Comparison of ENCODE assay signal across 8 cellular contexts in the genomic region with DNA sequence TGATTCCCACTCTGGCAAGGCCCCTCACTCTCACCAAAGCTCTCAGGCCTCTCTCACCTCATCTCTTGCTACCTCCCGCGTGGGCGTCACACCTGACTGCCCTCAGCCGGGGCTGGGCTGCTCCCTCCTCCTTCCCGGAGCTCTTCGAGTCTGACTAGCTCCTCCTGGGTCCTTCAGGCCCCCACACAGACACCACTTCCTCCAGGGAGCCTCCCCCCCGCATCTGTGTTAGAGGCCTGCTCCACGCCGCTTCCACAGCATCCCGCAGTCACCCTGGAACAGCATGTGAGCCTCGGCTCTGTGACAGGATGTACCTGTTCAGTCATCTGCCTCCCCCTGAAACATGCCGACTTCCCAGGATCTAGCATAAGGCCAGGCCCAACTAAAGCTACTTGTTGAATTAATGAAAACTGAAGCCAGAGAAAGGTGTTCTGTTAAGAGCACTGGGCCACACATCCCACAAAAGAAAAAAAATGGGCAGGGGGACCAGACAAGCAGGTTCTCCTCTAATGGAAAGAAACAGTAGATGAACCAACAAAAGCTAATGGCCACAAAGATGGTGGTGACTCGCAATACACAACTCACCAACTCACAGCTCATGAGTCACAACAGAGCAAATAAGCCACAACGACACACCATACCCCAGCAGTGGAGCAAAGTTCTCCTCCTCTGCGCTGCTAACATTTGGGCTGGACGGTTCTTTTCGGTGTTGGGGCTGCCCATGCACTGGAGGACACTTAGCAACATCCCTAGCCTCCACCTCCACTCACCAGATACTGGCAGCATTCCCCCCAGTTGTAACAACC. TPM values are rescaled to one million over a fixed set of nuclear protein-coding genes. Genes with fewer than 3 reads are reported as not detected.
DNase-seq lines count a peak whose midpoint lies in the region; TF ChIP-seq lines count a peak whose summit lies in the region.

No MANE protein-coding gene starts in this region.

- TF ChIP-seq CTCF in BE2C (IDR thresholded peaks at IDR 0.05; ENCODE audit: low read depth, low read length) (no peak), fibroblast of the aortic adventitia (IDR thresholded peaks at IDR 0.05; ENCODE audit: insufficient read depth, low read length) (no peak), lower leg skin (IDR thresholded peaks at IDR 0.05) (no peak)

- H3K9me3 Mint-ChIP-seq in activated CD4-positive, alpha-beta memory T cell treated with anti-CD3 and anti-CD28 coated beads for 36 hours: no peaks in the 10 kb centered on the region

- H3K36me3 Mint-ChIP-seq in activated CD4-positive, alpha-beta memory T cell treated with anti-CD3 and anti-CD28 coated beads for 36 hours: peaks cover 41% of the 10 kb centered on the region

- WGBS in lower leg skin, 2 donors: 58 to 65% methylated on average over 17 of the region's 17 CpGs

- H3K27me3 ChIP-seq in BE2C: no peaks in the 10 kb centered on the region
- no peaks in the 10 kb centered on the region for H3K27me3 ChIP-seq in HUES48 (ENCODE audit: control insufficient read depth, insufficient read depth, low read length)
- H3K27me3 ChIP-seq in SJCRH30: no peaks in the 10 kb centered on the region

- POLR2A ChIA-PET in activated CD4-positive, alpha-beta memory T cell treated with anti-CD3 and anti-CD28 coated beads for 36 hours (lab: Charles Lee): interaction anchor here (0.6 to 3.9 kb wide), 9 partner anchors 24 to 886 kb away, joined by 3 to 20 read pairs (median 5); partner anchors contain the start of genes HSPBP1, KMT5C, RPL28 and TMEM238

- DNase-seq in BE2C (no peak), fibroblast of the aortic adventitia (ENCODE audit: low read depth) (peak; percentile 5), SJCRH30 (no peak), NCI-H82 treated with DMSO at 0.1 percent for 48 hours (lab: John Stamatoyannopoulos, UW; ENCODE audit: unreplicated experiment) (no peak), lower leg skin (ENCODE audit: low spot score in 2 of 2) (no peak)
- peak; percentile 80 for DNase-seq in activated CD4-positive, alpha-beta memory T cell treated with anti-CD3 and anti-CD28 coated beads for 36 hours
- DNase-seq in stimulated activated CD4-positive, alpha-beta T cell treated with anti-CD3 and anti-CD28 coated beads, Interleukin-4, amount 100 ng/mL, for 1 hour: peak; percentile 61

- no peak overlapping the region for H3K9ac ChIP-seq in HUES48 (ENCODE audit: low read depth, low read length)

- H3K27ac Mint-ChIP-seq in activated CD4-positive, alpha-beta memory T cell treated with anti-CD3 and anti-CD28 coated beads for 36 hours: peak overlapping the region; percentile 98

- intact Hi-C loops in activated CD4-positive, alpha-beta memory T cell treated with anti-CD3 and anti-CD28 coated beads for 36 hours (cut with micrococcal nuclease): loop anchor here (5.0 to 10.0 kb wide), 3 partner anchors 36 to 386 kb away; partner anchors contain the start of genes ZNF580 and ZNF581
- intact Hi-C loops in lower leg skin (cut with DNase I; ENCODE audit: low total_unique reads): no loop called here

- H3K4me3 Mint-ChIP-seq in activated CD4-positive, alpha-beta memory T cell treated with anti-CD3 and anti-CD28 coated beads for 36 hours: peak overlapping the region; percentile 93

- H3K9me3 ChIP-seq in BE2C (no peaks in the 10 kb centered on the region), HUES48 (ENCODE audit: control insufficient read depth, insufficient read depth, low read length) (no peaks in the 10 kb centered on the region), SJCRH30 (replicated peaks) (no peaks in the 10 kb centered on the region)

- no peaks in the 10 kb centered on the region for H3K27me3 Mint-ChIP-seq in activated CD4-positive, alpha-beta memory T cell treated with anti-CD3 and anti-CD28 coated beads for 36 hours

- peaks cover 2% of the 10 kb centered on the region; the same call in 1 of the 2 replicates for H3K36me3 ChIP-seq in BE2C
- peaks cover 13% of the 10 kb centered on the region; the same call in 1 of the 2 replicates for H3K36me3 ChIP-seq in HUES48 (ENCODE audit: control insufficient read depth, insufficient read depth, low read length)
- H3K36me3 ChIP-seq in SJCRH30: no peaks in the 10 kb centered on the region

- H3K4me3 ChIP-seq in BE2C (ENCODE audit: low read depth, low read length) (peak overlapping the region; percentile 93), HUES48 (ENCODE audit: low read depth, low read length) (0 out of 2 replicates have a peak overlapping the region, but pooled peaks have one; percentile 22), fibroblast of the aortic adventitia (ENCODE audit: low read depth, low read length) (peak overlapping the region; percentile 85), SJCRH30 (no peak overlapping the region), lower leg skin (ENCODE audit: low read depth, poor library complexity, severe bottlenecking) (no peak overlapping the region)

- H3K27ac ChIP-seq in HUES48 (ENCODE audit: low read depth, low read length): no peak overlapping the region
- H3K27ac ChIP-seq in SJCRH30: no peak overlapping the region

- CTCF ChIA-PET in activated CD4-positive, alpha-beta memory T cell treated with anti-CD3 and anti-CD28 coated beads for 36 hours (lab: Charles Lee): interaction anchor here (0.8 to 2.6 kb wide), 8 partner anchors 44 to 397 kb away, joined by 3 to 9 read pairs (median 4); partner anchors contain the start of genes KMT5C and ZNF628

- TF ChIP-seq POLR2A in lower leg skin (IDR thresholded peaks at IDR 0.05): no peak

- peaks cover 60% of the 10 kb centered on the region for H3K4me1 Mint-ChIP-seq in activated CD4-positive, alpha-beta memory T cell treated with anti-CD3 and anti-CD28 coated beads for 36 hours (ENCODE audit: low read depth)

- H3K4me1 ChIP-seq in BE2C: peaks cover 4% of the 10 kb centered on the region; the same call in 1 of the 2 replicates
- peaks cover 18% of the 10 kb centered on the region for H3K4me1 ChIP-seq in HUES48 (ENCODE audit: control insufficient read depth, insufficient read depth, low read length)
- H3K4me1 ChIP-seq in SJCRH30: peaks cover 5% of the 10 kb centered on the region; the same call in 1 of the 2 replicates

RNA-seq across cellular contexts. Expression of gene PPP6R1, which starts 3.0 kb away (rescaled TPM):
- polyA plus RNA-seq in BE2C (2012; ENCODE audit: insufficient read depth, insufficient read length, low read depth): 140 TPM
- total RNA-seq in activated CD4-positive, alpha-beta memory T cell treated with anti-CD3 and anti-CD28 coated beads for 36 hours: 100 to 1,000 TPM; 180 to 200 TPM
- total RNA-seq in fibroblast of the aortic adventitia (ENCODE audit: low replicate concordance) (39.0 and 41.5 TPM in 2 replicates), lower leg skin (10 to 100 TPM; 29.4 to 47.9 (median 37.5) TPM)
- total RNA-seq in SJCRH30 (2014; rRNA removed; shearing (Covaris generic)): 39.5 and 44.9 TPM in 2 replicates

RNA-seq across cellular contexts. Expression of gene HSPBP1, which starts 24.1 kb away (rescaled TPM):
- 132 TPM for polyA plus RNA-seq in BE2C (2012; ENCODE audit: insufficient read depth, insufficient read length, low read depth)
- total RNA-seq in activated CD4-positive, alpha-beta memory T cell treated with anti-CD3 and anti-CD28 coated beads for 36 hours: 10 to 100 TPM; 45.0 to 45.4 TPM
- total RNA-seq in fibroblast of the aortic adventitia (ENCODE audit: low replicate concordance) (29.1 and 48.3 TPM in 2 replicates), lower leg skin (10 to 100 TPM; 17.8 to 35.5 (median 25.6) TPM)
- total RNA-seq in SJCRH30 (2014; rRNA removed; shearing (Covaris generic)): 39.3 and 40.8 TPM in 2 replicates

RNA-seq across cellular contexts. Expression of gene TMEM86B, which starts 27.3 kb away (rescaled TPM):
- polyA plus RNA-seq in BE2C (2012; ENCODE audit: insufficient read depth, insufficient read length, low read depth): 7.6 TPM
- total RNA-seq in activated CD4-positive, alpha-beta memory T cell treated with anti-CD3 and anti-CD28 coated beads for 36 hours: 1 to 10 TPM; 4.8 to 6.5 TPM
- total RNA-seq in fibroblast of the aortic adventitia (ENCODE audit: low replicate concordance): 1.7 and 1.8 TPM in 2 replicates
- 2.3 and 2.5 TPM in 2 replicates for total RNA-seq in SJCRH30 (2014; rRNA removed; shearing (Covaris generic))
- total RNA-seq in lower leg skin: 1 to 10 TPM; 1.1 to 2.4 (median 1.6) TPM

RNA-seq across cellular contexts. Expression of gene BRSK1, which starts 28.0 kb away (rescaled TPM):
- polyA plus RNA-seq in BE2C (2012; ENCODE audit: insufficient read depth, insufficient read length, low read depth): 51.3 TPM
- 1 to 10 TPM; 3.3 to 5.6 TPM for total RNA-seq in activated CD4-positive, alpha-beta memory T cell treated with anti-CD3 and anti-CD28 coated beads for 36 hours
- total RNA-seq in fibroblast of the aortic adventitia (ENCODE audit: low replicate concordance) (5.2 and 9.0 TPM in 2 replicates), lower leg skin (1 to 10 TPM in 1 of 4 donors, under 1 TPM in 1, not detected in 2; 0.44 to 4.6 TPM)
- total RNA-seq in SJCRH30 (2014; rRNA removed; shearing (Covaris generic)): 13.2 and 15.8 TPM in 2 replicates

RNA-seq across cellular contexts. Expression of gene PTPRH, which starts 46.5 kb away (rescaled TPM):
- 12.6 TPM for polyA plus RNA-seq in BE2C (2012; ENCODE audit: insufficient read depth, insufficient read length, low read depth)
- total RNA-seq in activated CD4-positive, alpha-beta memory T cell treated with anti-CD3 and anti-CD28 coated beads for 36 hours: not detected
- total RNA-seq in fibroblast of the aortic adventitia (ENCODE audit: low replicate concordance): 6.5 and 7.8 TPM in 2 replicates
- 0.94 and 1.4 TPM in 2 replicates for total RNA-seq in SJCRH30 (2014; rRNA removed; shearing (Covaris generic))
- total RNA-seq in lower leg skin: 1 to 10 TPM in 1 of 4 donors, under 1 TPM in 3; 0.22 to 1.3 (median 0.52) TPM

Comparison
In these comparisons a context has a peak if more than half of its experiments do, and no peak if none do; other contexts are left out.
1. DNase-seq: peak in activated CD4-positive, alpha-beta memory T cell treated with anti-CD3 and anti-CD28 coated beads for 36 hours (single experiment), fibroblast of the aortic adventitia (single experiment) and stimulated activated CD4-positive, alpha-beta T cell treated with anti-CD3 and anti-CD28 coated beads, Interleukin-4, amount 100 ng/mL, for 1 hour (single experiment); none in BE2C (single experiment), SJCRH30 (0 of 2), NCI-H82 treated with DMSO at 0.1 percent for 48 hours (single experiment) and lower leg skin (0 of 2).
2. H3K4me3 ChIP-seq: peak in BE2C (single experiment), HUES48 (single experiment) and fibroblast of the aortic adventitia (single experiment); none in SJCRH30 (single experiment) and lower leg skin (single experiment).